ENCODE assay signal across 8 cellular contexts in the genomic region with DNA sequence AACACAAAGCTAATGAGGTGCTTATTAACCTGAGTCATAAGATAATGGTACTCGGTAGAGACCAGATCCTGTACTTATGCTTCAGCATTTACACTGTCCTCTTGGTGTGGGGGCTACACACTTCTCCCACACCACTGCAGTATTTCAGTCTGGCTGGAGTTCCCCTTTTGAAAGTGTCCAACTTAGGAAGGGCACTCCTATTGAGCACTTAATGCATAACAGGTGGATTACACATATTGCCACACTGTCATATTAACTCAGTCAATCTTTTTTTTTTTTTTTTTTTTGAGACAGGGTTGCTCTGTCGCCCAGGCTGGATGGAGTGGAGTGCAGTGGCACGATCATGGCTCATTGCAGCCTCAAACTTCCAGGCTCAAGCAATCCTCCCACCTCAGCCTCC. TPM values are rescaled to one million over a fixed set of nuclear protein-coding genes. Genes with fewer than 3 reads are reported as not detected.
DNase-seq lines count a peak whose midpoint lies in the region; ATAC-seq and TF ChIP-seq lines count a peak whose summit lies in the region.
"Had no signal": no experiment of that assay in that cellular context is flagged by ENCODE, and none has a peak within 500 bp of the region (broad histone marks: within the 10 kb centered on the region; RNA-seq: fewer than 3 reads in every experiment).

No MANE protein-coding gene starts in this region.

- peaks cover 6% of the 10 kb centered on the region for H3K36me3 Mint-ChIP-seq in IgD-negative memory B cell
- peaks cover 42% of the 10 kb centered on the region for H3K36me3 Mint-ChIP-seq in WTC11
- H3K36me3 Mint-ChIP-seq in natural killer cell treated with Interleukin-12 subunit alpha and Interleukin-12 subunit beta and Interleukin-15 and Interleukin-18, amount 100 ng/mL, for 72 hours = peaks cover 17% of the 10 kb centered on the region

- H3K36me3 ChIP-seq in upper lobe of left lung = peaks cover 0 to 37% (median 19%) of the 10 kb centered on the region in 4 donors

- ATAC-seq in WTC11 (no peak), upper lobe of left lung (ENCODE audit: low FRiP score in 2 of 2) (no peak), GM18520 (IDR thresholded peaks at IDR 0.05; ENCODE audit: unreplicated experiment) (no peak)
- peak in 1 of 2 donors; percentile 63 for ATAC-seq in natural killer cell treated with Interleukin-12 subunit alpha and Interleukin-12 subunit beta and Interleukin-15 and Interleukin-18, amount 100 ng/mL, for 72 hours

- no peaks in the 10 kb centered on the region for H3K27me3 ChIP-seq in upper lobe of left lung

- no peaks in the 10 kb centered on the region for H3K9me3 Mint-ChIP-seq in IgD-negative memory B cell
- no peaks in the 10 kb centered on the region for H3K9me3 Mint-ChIP-seq in WTC11
- H3K9me3 Mint-ChIP-seq in natural killer cell treated with Interleukin-12 subunit alpha and Interleukin-12 subunit beta and Interleukin-15 and Interleukin-18, amount 100 ng/mL, for 72 hours = no peaks in the 10 kb centered on the region

- POLR2A ChIA-PET in WTC11 (lab: Charles Lee) = no interaction called here

- H3K27ac ChIP-seq in upper lobe of left lung = no peak overlapping the region

- peaks cover 13 to 24% (median 22%) of the 10 kb centered on the region in 4 donors for H3K4me1 ChIP-seq in upper lobe of left lung

- no peaks in the 10 kb centered on the region for H3K27me3 Mint-ChIP-seq in IgD-negative memory B cell
- H3K27me3 Mint-ChIP-seq in WTC11 (ENCODE audit: low read depth) = no peaks in the 10 kb centered on the region
- no peaks in the 10 kb centered on the region for H3K27me3 Mint-ChIP-seq in natural killer cell treated with Interleukin-12 subunit alpha and Interleukin-12 subunit beta and Interleukin-15 and Interleukin-18, amount 100 ng/mL, for 72 hours

- TF ChIP-seq POLR2A in upper lobe of left lung (IDR thresholded peaks at IDR 0.05) = no peak

- no peak for DNase-seq in WTC11 (ENCODE audit: low spot score)
- no peak for DNase-seq in natural killer cell treated with Interleukin-12 subunit alpha and Interleukin-12 subunit beta and Interleukin-15 and Interleukin-18, amount 100 ng/mL, for 72 hours (ENCODE audit: low spot score)
- DNase-seq in NCI-H2029 (lab: John Stamatoyannopoulos, UW) = no peak
- no peak for DNase-seq in upper lobe of left lung

- CTCF ChIA-PET in WTC11 (lab: Charles Lee) = interaction anchor here (0.7 to 1.3 kb wide), 3 partner anchors 8 to 294 kb away, joined by 3 to 5 read pairs (median 4); partner anchors contain the start of genes NAXE and PEAR1

- H3K4me3 ChIP-seq in GM12875 (ENCODE audit: low read depth, low read length) = peak overlapping the region; percentile 67
- H3K4me3 ChIP-seq in upper lobe of left lung = peak overlapping the region in 1 of 4 donors; percentile 66

- peak overlapping the region; percentile 84 to 99 (median 98) for H3K4me3 Mint-ChIP-seq in IgD-negative memory B cell
- peak overlapping the region; percentile 94 for H3K4me3 Mint-ChIP-seq in WTC11
- H3K4me3 Mint-ChIP-seq in natural killer cell treated with Interleukin-12 subunit alpha and Interleukin-12 subunit beta and Interleukin-15 and Interleukin-18, amount 100 ng/mL, for 72 hours = peak overlapping the region; percentile 95

- H3K9me3 ChIP-seq in upper lobe of left lung = no peaks in the 10 kb centered on the region

- H3K27ac Mint-ChIP-seq in IgD-negative memory B cell (peak overlapping the region; percentile 39 to 73 (median 60)), WTC11 (no peak overlapping the region)
- H3K27ac Mint-ChIP-seq in natural killer cell treated with Interleukin-12 subunit alpha and Interleukin-12 subunit beta and Interleukin-15 and Interleukin-18, amount 100 ng/mL, for 72 hours = peak overlapping the region in 1 of 2 donors; percentile 87

- TF ChIP-seq EP300 in upper lobe of left lung (IDR thresholded peaks at IDR 0.05) = no peak

- WGBS in upper lobe of left lung, 2 donors = 35 to 59% methylated on average over 3 of the region's 3 CpGs

- H3K4me1 Mint-ChIP-seq in IgD-negative memory B cell (peaks cover 21 to 34% (median 26%) of the 10 kb centered on the region in 3 donors), WTC11 (peaks cover 13% of the 10 kb centered on the region)
- H3K4me1 Mint-ChIP-seq in natural killer cell treated with Interleukin-12 subunit alpha and Interleukin-12 subunit beta and Interleukin-15 and Interleukin-18, amount 100 ng/mL, for 72 hours (ENCODE audit: low read depth in 2 of 2) = peaks cover 26 to 27% of the 10 kb centered on the region in 2 donors

- peak; percentile 14; the same call in 1 of the 2 replicates for TF ChIP-seq CTCF in GM12875 (IDR thresholded peaks at IDR 0.05; ENCODE audit: borderline replicate concordance, insufficient read depth, low read depth, low read length)
- no peak for TF ChIP-seq CTCF in WTC11 (IDR thresholded peaks at IDR 0.05)
- TF ChIP-seq CTCF in upper lobe of left lung (IDR thresholded peaks at IDR 0.05) = peak in 3 of 6 experiments; percentile 14 to 23 (median 15)

TF ChIP-seq in WTC11, 78 proteins besides CTCF, POLR2A, EP300 and RAD21:
- no peak for TF ChIP-seq CREB1 (CRISPR knock-in tag; IDR thresholded peaks at IDR 0.05)
- TF ChIP-seq NFE2L1 (CRISPR knock-in tag; IDR thresholded peaks at IDR 0.05) = no peak
- TF ChIP-seq, protein P1, sequence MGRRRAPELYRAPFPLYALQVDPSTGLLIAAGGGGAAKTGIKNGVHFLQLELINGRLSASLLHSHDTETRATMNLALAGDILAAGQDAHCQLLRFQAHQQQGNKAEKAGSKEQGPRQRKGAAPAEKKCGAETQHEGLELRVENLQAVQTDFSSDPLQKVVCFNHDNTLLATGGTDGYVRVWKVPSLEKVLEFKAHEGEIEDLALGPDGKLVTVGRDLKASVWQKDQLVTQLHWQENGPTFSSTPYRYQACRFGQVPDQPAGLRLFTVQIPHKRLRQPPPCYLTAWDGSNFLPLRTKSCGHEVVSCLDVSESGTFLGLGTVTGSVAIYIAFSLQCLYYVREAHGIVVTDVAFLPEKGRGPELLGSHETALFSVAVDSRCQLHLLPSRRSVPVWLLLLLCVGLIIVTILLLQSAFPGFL (CRISPR knock-in tag; IDR thresholded peaks at IDR 0.05; ENCODE audit: borderline replicate concordance) = no peak
- no peak for TF ChIP-seq GRHL2 (CRISPR knock-in tag; IDR thresholded peaks at IDR 0.05; ENCODE audit: insufficient replicate concordance, severe bottlenecking)
- TF ChIP-seq MYBL2 (CRISPR knock-in tag; IDR thresholded peaks at IDR 0.05) = no peak
- TF ChIP-seq MXD4 (CRISPR knock-in tag; IDR thresholded peaks at IDR 0.05; ENCODE audit: borderline replicate concordance) = no peak
- TF ChIP-seq FOXP1 (CRISPR knock-in tag; IDR thresholded peaks at IDR 0.05; ENCODE audit: borderline replicate concordance) = no peak

RNA-seq across cellular contexts. Expression of gene GPATCH4, which starts 1.5 kb away (rescaled TPM):
- 45.5 TPM for polyA plus RNA-seq in IgD-negative memory B cell
- 37.1 to 50.1 TPM (median 38.2 TPM) in 3 replicates for total RNA-seq in WTC11 (2021)
- total RNA-seq in natural killer cell treated with Interleukin-12 subunit alpha and Interleukin-12 subunit beta and Interleukin-15 and Interleukin-18, amount 100 ng/mL, for 72 hours = 100 to 1,000 TPM in 1 of 2 donors, 10 to 100 TPM in 1; 47.9 to 135 TPM
- total RNA-seq in upper lobe of left lung = 10 to 100 TPM in 5 of 6 donors, 1 to 10 TPM in 1; 5.7 to 26.2 (median 19.4) TPM

RNA-seq across cellular contexts. Expression of gene NAXE, which starts 8.2 kb away (rescaled TPM):
- polyA plus RNA-seq in IgD-negative memory B cell = 121 TPM
- 81.6 to 98.1 TPM (median 92.8 TPM) in 3 replicates for total RNA-seq in WTC11 (2021)
- total RNA-seq in natural killer cell treated with Interleukin-12 subunit alpha and Interleukin-12 subunit beta and Interleukin-15 and Interleukin-18, amount 100 ng/mL, for 72 hours = 10 to 100 TPM; 54.0 to 67.5 TPM
- total RNA-seq in upper lobe of left lung = 10 to 100 TPM; 46.1 to 81.1 (median 60.0) TPM

RNA-seq across cellular contexts. Expression of gene HAPLN2, which starts 19.4 kb away (rescaled TPM):
- polyA plus RNA-seq in IgD-negative memory B cell = not detected
- total RNA-seq in WTC11 (2021) = 1.1 to 1.3 TPM (median 1.2 TPM) in 3 replicates
- not detected for total RNA-seq in natural killer cell treated with Interleukin-12 subunit alpha and Interleukin-12 subunit beta and Interleukin-15 and Interleukin-18, amount 100 ng/mL, for 72 hours
- 1 to 10 TPM in 1 of 6 donors, under 1 TPM in 2, not detected in 3; 0.14 to 5.0 (median 0.37) TPM for total RNA-seq in upper lobe of left lung
- total RNA-seq: activated CD8-positive, alpha-beta memory T cell treated with anti-CD3 and anti-CD28 coated beads for 36 hours had no signal

RNA-seq across cellular contexts. Expression of gene TTC24, which starts 20.3 kb away (rescaled TPM):
- 0.38 TPM for polyA plus RNA-seq in IgD-negative memory B cell
- 0.09 to 0.20 TPM (median 0.11 TPM) in 3 replicates for total RNA-seq in WTC11 (2021)
- 1 to 10 TPM; 1.8 to 2.2 TPM for total RNA-seq in natural killer cell treated with Interleukin-12 subunit alpha and Interleukin-12 subunit beta and Interleukin-15 and Interleukin-18, amount 100 ng/mL, for 72 hours
- total RNA-seq in upper lobe of left lung = under 1 TPM in 1 of 6 donors, not detected in 5; 0.20 TPM

RNA-seq across cellular contexts. Expression of gene IQGAP3, which starts 27.4 kb away (rescaled TPM):
- not detected for polyA plus RNA-seq in IgD-negative memory B cell
- total RNA-seq in WTC11 (2021) = 30.8 to 33.3 TPM (median 33.3 TPM) in 3 replicates
- 1 to 10 TPM; 3.4 to 6.4 TPM for total RNA-seq in natural killer cell treated with Interleukin-12 subunit alpha and Interleukin-12 subunit beta and Interleukin-15 and Interleukin-18, amount 100 ng/mL, for 72 hours
- total RNA-seq in upper lobe of left lung = 10 to 100 TPM in 1 of 6 donors, 1 to 10 TPM in 4, under 1 TPM in 1; under 0.01 to 16.0 (median 2.2) TPM
